Comparison of ENCODE assay signal across 8 cellular contexts in genomic region chr5:67493676-67494075, GRCh38.
A peak's percentile ranks its signal among the peaks of the same experiment; 100 is the strongest.
DNase-seq lines count a peak whose midpoint lies in the region; ATAC-seq, FAIRE-seq and TF ChIP-seq lines count a peak whose summit lies in the region.

No MANE protein-coding gene starts in this region.

- TF ChIP-seq CTCF in D721Med (IDR thresholded peaks at IDR 0.05; ENCODE audit: insufficient read depth, missing control alignments): peak; percentile 31
- TF ChIP-seq CTCF in NB4 (IDR thresholded peaks at IDR 0.05; ENCODE audit: low read depth, low read length): no peak
- peak; percentile 27 to 38 for TF ChIP-seq CTCF in tibial artery (IDR thresholded peaks at IDR 0.05)
- no peak for TF ChIP-seq CTCF in coronary artery (IDR thresholded peaks at IDR 0.05)

- FAIRE-seq in D721Med (lab: Jason Lieb, UNC): no peak

- H3K27ac ChIP-seq in tibial artery (no peak overlapping the region), coronary artery (no peak overlapping the region)

- H3K27me3 ChIP-seq in tibial artery: no peaks in the 10 kb centered on the region

- ATAC-seq in GM18867 (IDR thresholded peaks at IDR 0.05; ENCODE audit: unreplicated experiment) (no peak), GM21390 (IDR thresholded peaks at IDR 0.05; ENCODE audit: unreplicated experiment) (no peak)

- DNase-seq in D721Med (ENCODE audit: insufficient read length, low spot score) (no peak), NB4 (ENCODE audit: low read depth) (peak; percentile 25), amygdala (lab: John Stamatoyannopoulos, UW) (peak in 52 of 56 donors; percentile 6 to 85 (median 44)), iPS DF 4.7 (ENCODE audit: extremely low read depth, low spot score) (peak; percentile 30), tibial artery (peak; percentile 49 to 73), coronary artery (ENCODE audit: low spot score) (no peak)

- intact Hi-C loops in tibial artery (cut with DNase I; ENCODE audit: low total_unique reads): no loop called here

- H3K9me3 ChIP-seq in tibial artery: no peaks in the 10 kb centered on the region

- H3K36me3 ChIP-seq in tibial artery: no peaks in the 10 kb centered on the region

- peaks cover 0 to 20% (median 11%) of the 10 kb centered on the region in 4 donors for H3K4me1 ChIP-seq in tibial artery

- TF ChIP-seq POLR2A in NB4 (IDR thresholded peaks at IDR 0.05; ENCODE audit: extremely low read depth, insufficient read length): no peak

- no peak overlapping the region for H3K4me3 ChIP-seq in NB4 (ENCODE audit: low read depth, low read length)
- no peak overlapping the region for H3K4me3 ChIP-seq in tibial artery
- H3K4me3 ChIP-seq in coronary artery: no peak overlapping the region

Comparison
In these comparisons a context has a peak if more than half of its experiments do, and no peak if none do; other contexts are left out.
1. DNase-seq: peak in NB4 (single experiment), amygdala (52 of 56), iPS DF 4.7 (single experiment) and tibial artery (2 of 2); none in D721Med (single experiment) and coronary artery (single experiment).
2. CTCF ChIP-seq: peak in D721Med (single experiment) and tibial artery (2 of 2); none in NB4 (single experiment) and coronary artery (single experiment).